Comparison of ENCODE assay signal across 1 cellular context in the genomic region with DNA sequence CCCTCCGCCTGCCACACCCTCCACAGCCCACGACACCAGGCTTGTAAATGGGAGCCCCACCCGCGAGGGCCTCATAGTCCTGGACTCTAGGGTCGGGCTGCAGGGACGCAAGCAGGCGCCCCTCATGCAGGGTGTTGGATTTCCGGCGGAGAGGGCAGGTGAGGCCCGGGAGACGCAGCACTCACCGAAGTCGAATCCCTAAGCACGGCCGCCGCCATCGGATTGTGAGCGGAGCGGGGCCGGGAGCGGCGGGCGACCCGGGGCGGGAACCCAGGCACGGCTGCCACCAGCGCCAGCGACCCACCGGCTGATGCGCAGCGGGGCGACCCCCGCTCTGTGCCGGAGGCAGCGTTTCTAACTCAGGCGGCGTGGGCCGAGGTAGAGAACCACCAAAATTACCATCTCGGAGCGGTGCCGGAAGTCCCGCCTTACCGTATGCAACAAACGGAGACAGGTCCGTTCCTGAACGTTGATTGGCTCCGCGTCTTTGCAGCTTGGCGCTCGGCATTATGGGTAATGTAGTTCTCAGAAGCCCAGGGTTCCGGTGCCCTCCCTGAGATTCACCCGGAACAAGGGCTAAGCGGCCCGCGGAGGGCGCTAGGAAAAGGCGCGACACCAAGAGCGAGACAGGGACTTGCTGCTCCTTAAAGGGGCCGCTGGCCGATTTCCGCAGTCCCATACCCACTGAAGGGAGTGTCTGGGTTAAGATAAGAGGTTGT.
TF ChIP-seq lines count a peak whose summit lies in the region.

A gene (minus strand): TSS at position 425 of the 719 bp plus-strand sequence. CDS start 207 bp downstream, at position 218.

TF ChIP-seq in K562, 482 proteins besides CTCF, POLR2A, EP300 and RAD21 (continued from another document and continues in another):
- TF ChIP-seq, protein P1, sequence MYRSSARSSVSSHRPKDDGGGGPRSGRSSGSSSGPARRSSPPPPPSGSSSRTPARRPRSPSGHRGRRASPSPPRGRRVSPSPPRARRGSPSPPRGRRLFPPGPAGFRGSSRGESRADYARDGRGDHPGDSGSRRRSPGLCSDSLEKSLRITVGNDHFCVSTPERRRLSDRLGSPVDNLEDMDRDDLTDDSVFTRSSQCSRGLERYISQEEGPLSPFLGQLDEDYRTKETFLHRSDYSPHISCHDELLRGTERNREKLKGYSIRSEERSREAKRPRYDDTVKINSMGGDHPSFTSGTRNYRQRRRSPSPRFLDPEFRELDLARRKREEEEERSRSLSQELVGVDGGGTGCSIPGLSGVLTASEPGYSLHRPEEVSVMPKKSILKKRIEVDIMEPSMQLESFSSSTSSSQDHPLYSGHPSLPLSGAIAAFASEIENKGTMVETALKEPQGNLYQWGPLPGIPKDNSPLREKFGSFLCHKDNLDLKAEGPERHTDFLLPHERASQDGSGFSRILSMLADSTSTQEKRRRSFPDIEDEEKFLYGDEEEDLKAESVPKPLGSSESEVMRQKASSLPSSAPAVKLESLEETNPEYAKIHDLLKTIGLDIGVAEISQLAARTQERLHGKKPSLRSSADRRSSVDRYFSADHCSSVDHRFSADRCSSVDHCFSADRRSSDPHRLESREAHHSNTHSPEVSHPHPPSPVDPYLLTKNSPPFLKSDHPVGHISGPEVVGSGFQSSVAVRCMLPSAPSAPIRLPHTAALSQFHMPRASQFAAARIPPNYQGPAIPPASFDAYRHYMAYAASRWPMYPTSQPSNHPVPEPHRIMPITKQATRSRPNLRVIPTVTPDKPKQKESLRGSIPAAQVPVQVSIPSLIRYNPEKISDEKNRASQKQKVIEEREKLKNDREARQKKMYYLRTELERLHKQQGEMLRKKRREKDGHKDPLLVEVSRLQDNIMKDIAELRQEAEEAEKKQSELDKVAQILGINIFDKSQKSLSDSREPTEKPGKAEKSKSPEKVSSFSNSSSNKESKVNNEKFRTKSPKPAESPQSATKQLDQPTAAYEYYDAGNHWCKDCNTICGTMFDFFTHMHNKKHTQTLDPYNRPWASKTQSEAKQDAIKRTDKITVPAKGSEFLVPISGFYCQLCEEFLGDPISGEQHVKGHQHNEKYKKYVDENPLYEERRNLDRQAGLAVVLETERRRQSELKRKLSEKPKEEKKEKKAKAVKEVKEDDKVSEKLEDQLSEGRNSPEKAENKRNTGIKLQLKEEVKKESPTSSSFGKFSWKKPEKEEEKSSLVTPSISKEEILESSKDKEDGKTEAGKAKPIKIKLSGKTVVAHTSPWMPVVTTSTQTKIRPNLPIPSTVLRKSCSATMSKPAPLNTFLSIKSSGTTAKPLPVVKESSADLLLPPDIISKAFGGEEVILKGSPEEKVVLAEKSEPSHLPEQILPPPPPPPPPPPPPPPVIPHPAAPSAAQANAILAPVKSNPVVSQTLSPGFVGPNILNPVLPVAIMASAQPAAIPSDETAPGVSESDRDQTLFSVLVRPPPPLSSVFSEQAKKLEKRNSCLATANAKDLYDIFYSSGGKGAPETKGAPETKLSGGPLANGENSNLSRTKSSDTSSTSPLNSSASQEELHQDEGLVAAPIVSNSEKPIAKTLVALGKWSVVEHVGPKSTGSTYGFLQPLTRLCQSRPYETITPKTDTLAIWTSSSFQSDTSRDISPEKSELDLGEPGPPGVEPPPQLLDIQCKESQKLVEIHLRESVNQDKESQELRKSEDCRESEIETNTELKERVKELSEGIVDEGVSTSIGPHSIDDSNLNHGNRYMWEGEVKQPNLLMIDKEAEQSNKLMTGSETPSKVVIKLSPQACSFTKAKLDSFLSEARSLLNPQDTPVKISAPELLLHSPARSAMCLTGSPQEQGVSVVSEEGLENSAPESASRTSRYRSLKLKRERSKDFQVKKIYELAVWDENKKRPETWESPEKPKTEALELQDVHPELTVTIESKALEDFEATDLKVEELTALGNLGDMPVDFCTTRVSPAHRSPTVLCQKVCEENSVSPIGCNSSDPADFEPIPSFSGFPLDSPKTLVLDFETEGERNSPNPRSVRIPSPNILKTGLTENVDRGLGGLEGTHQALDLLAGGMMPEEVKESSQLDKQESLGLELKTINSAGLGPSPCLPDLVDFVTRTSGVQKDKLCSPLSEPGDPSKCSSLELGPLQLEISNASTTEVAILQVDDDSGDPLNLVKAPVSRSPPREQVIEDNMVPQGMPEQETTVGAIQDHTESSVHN (IDR thresholded peaks at IDR 0.05; ENCODE audit: borderline replicate concordance in 1 of 2, low read depth in 1 of 2): no peak
- no peak for TF ChIP-seq TEAD2 (tag; IDR thresholded peaks at IDR 0.05)
- no peak for TF ChIP-seq DACH1 (IDR thresholded peaks at IDR 0.05; ENCODE audit: partially characterized antibody)
- TF ChIP-seq NR2C2 (CRISPR knock-in tag; IDR thresholded peaks at IDR 0.05): no peak
- TF ChIP-seq NR2C2 (tag; IDR thresholded peaks at IDR 0.05): peak; percentile 58
- no peak for TF ChIP-seq ZNF384 (IDR thresholded peaks at IDR 0.05; ENCODE audit: low read depth, low read length)
- peak; percentile 15; the same call in 1 of the 2 replicates for TF ChIP-seq SIN3B (IDR thresholded peaks at IDR 0.05; ENCODE audit: low read depth)
- TF ChIP-seq KDM4B (IDR thresholded peaks at IDR 0.05; ENCODE audit: borderline replicate concordance in 2 of 2, low read depth in 1 of 2): no peak
- TF ChIP-seq BMI1 (IDR thresholded peaks at IDR 0.05; ENCODE audit: low read length): no peak
- TF ChIP-seq SMAD3 (CRISPR knock-in tag; conservative IDR thresholded peaks at IDR 0.05): no peak
- TF ChIP-seq CBFA2T2 (conservative IDR thresholded peaks at IDR 0.05): no peak
- 0 out of 2 replicates have a peak, but pooled peaks have one; percentile 16 for TF ChIP-seq ESRRA (IDR thresholded peaks at IDR 0.05; ENCODE audit: borderline replicate concordance, low read depth)
- no peak for TF ChIP-seq SRF (CRISPR knock-in tag; IDR thresholded peaks at IDR 0.05)
- TF ChIP-seq RFX1 (IDR thresholded peaks at IDR 0.05): no peak
- TF ChIP-seq RBM25 (IDR thresholded peaks at IDR 0.05; ENCODE audit: low read depth, low read length, severe bottlenecking): peak; percentile 69
- TF ChIP-seq ETV5 (CRISPR knock-in tag; IDR thresholded peaks at IDR 0.05; ENCODE audit: low read depth): peak; percentile 69
- peak; percentile 66; the same call in 1 of the 2 replicates for TF ChIP-seq PHF8 (IDR thresholded peaks at IDR 0.05; ENCODE audit: borderline replicate concordance, low read length)
- no peak for TF ChIP-seq CBX8 (IDR thresholded peaks at IDR 0.05; ENCODE audit: borderline replicate concordance, extremely low read depth, low read depth, low read length, poor library complexity, severe bottlenecking)
- no peak for TF ChIP-seq GATA2 (CRISPR knock-in tag; IDR thresholded peaks at IDR 0.05)
- TF ChIP-seq HDGF (IDR thresholded peaks at IDR 0.05): no peak
- TF ChIP-seq CREM (IDR thresholded peaks at IDR 0.05; ENCODE audit: low read depth): peak; percentile 71
- TF ChIP-seq ZNF316 (IDR thresholded peaks at IDR 0.05): no peak
- TF ChIP-seq TBP (optimal IDR thresholded peaks at IDR 0.05; ENCODE audit: low read depth, low read length): no peak
- TF ChIP-seq, protein P2, sequence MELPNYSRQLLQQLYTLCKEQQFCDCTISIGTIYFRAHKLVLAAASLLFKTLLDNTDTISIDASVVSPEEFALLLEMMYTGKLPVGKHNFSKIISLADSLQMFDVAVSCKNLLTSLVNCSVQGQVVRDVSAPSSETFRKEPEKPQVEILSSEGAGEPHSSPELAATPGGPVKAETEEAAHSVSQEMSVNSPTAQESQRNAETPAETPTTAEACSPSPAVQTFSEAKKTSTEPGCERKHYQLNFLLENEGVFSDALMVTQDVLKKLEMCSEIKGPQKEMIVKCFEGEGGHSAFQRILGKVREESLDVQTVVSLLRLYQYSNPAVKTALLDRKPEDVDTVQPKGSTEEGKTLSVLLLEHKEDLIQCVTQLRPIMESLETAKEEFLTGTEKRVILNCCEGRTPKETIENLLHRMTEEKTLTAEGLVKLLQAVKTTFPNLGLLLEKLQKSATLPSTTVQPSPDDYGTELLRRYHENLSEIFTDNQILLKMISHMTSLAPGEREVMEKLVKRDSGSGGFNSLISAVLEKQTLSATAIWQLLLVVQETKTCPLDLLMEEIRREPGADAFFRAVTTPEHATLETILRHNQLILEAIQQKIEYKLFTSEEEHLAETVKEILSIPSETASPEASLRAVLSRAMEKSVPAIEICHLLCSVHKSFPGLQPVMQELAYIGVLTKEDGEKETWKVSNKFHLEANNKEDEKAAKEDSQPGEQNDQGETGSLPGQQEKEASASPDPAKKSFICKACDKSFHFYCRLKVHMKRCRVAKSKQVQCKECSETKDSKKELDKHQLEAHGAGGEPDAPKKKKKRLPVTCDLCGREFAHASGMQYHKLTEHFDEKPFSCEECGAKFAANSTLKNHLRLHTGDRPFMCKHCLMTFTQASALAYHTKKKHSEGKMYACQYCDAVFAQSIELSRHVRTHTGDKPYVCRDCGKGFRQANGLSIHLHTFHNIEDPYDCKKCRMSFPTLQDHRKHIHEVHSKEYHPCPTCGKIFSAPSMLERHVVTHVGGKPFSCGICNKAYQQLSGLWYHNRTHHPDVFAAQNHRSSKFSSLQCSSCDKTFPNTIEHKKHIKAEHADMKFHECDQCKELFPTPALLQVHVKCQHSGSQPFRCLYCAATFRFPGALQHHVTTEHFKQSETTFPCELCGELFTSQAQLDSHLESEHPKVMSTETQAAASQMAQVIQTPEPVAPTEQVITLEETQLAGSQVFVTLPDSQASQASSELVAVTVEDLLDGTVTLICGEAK (IDR thresholded peaks at IDR 0.05): peak; percentile 91
- TF ChIP-seq, protein P2 (CRISPR knock-in tag; IDR thresholded peaks at IDR 0.05): no peak
- peak; percentile 66 for TF ChIP-seq POLR2G (IDR thresholded peaks at IDR 0.05; ENCODE audit: low read depth, low read length)
- TF ChIP-seq, protein P3, sequence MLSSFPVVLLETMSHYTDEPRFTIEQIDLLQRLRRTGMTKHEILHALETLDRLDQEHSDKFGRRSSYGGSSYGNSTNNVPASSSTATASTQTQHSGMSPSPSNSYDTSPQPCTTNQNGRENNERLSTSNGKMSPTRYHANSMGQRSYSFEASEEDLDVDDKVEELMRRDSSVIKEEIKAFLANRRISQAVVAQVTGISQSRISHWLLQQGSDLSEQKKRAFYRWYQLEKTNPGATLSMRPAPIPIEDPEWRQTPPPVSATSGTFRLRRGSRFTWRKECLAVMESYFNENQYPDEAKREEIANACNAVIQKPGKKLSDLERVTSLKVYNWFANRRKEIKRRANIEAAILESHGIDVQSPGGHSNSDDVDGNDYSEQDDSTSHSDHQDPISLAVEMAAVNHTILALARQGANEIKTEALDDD (IDR thresholded peaks at IDR 0.05): no peak
- 0 out of 2 replicates have a peak, but pooled peaks have one; percentile 11 for TF ChIP-seq CREB1 (IDR thresholded peaks at IDR 0.05)
- TF ChIP-seq CREB1 (CRISPR knock-in tag; IDR thresholded peaks at IDR 0.05): no peak; the same call in 1 of the 2 replicates
- no peak for TF ChIP-seq XRCC5 (IDR thresholded peaks at IDR 0.05; ENCODE audit: low read depth, low read length)
- no peak for TF ChIP-seq BRF1 (IDR thresholded peaks at IDR 0.05; ENCODE audit: borderline replicate concordance, extremely low read depth, insufficient read length)
- peak; percentile 24 for TF ChIP-seq PCBP1 (IDR thresholded peaks at IDR 0.05; ENCODE audit: low read depth, low read length, poor library complexity, severe bottlenecking)
- TF ChIP-seq ZNF143 (CRISPR knock-in tag; IDR thresholded peaks at IDR 0.05): peak; percentile 86
- TF ChIP-seq SIN3A (IDR thresholded peaks at IDR 0.05; ENCODE audit: borderline replicate concordance in 2 of 2, control insufficient read depth in 1 of 2, low read depth in 2 of 2, low read length in 2 of 2): no peak
- no peak for TF ChIP-seq EWSR1 (IDR thresholded peaks at IDR 0.05; ENCODE audit: borderline replicate concordance, low read depth, partially characterized antibody)
- TF ChIP-seq ETV1 (tag; conservative IDR thresholded peaks at IDR 0.05; ENCODE audit: low read depth): 0 out of 2 replicates have a peak, but pooled peaks have one; percentile 19
- TF ChIP-seq MYC (IDR thresholded peaks at IDR 0.05; ENCODE audit: low read depth, low read length): no peak
- no peak for TF ChIP-seq MYC (CRISPR knock-in tag; IDR thresholded peaks at IDR 0.05; ENCODE audit: borderline replicate concordance, low read depth)
- TF ChIP-seq MBD2 (IDR thresholded peaks at IDR 0.05; ENCODE audit: borderline replicate concordance, low read depth): peak; percentile 83
- TF ChIP-seq, protein P4, sequence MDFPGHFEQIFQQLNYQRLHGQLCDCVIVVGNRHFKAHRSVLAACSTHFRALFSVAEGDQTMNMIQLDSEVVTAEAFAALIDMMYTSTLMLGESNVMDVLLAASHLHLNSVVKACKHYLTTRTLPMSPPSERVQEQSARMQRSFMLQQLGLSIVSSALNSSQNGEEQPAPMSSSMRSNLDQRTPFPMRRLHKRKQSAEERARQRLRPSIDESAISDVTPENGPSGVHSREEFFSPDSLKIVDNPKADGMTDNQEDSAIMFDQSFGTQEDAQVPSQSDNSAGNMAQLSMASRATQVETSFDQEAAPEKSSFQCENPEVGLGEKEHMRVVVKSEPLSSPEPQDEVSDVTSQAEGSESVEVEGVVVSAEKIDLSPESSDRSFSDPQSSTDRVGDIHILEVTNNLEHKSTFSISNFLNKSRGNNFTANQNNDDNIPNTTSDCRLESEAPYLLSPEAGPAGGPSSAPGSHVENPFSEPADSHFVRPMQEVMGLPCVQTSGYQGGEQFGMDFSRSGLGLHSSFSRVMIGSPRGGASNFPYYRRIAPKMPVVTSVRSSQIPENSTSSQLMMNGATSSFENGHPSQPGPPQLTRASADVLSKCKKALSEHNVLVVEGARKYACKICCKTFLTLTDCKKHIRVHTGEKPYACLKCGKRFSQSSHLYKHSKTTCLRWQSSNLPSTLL (IDR thresholded peaks at IDR 0.05): no peak
- no peak for TF ChIP-seq NR2F6 (CRISPR knock-in tag; IDR thresholded peaks at IDR 0.05)
- no peak for TF ChIP-seq PHTF2 (CRISPR knock-in tag; IDR thresholded peaks at IDR 0.05)
